ENCODE assay signal across 10 cellular contexts in genomic region chr6:166942393-166943168, GRCh38. TPM values are rescaled to one million over a fixed set of nuclear protein-coding genes. Genes with fewer than 3 reads are reported as not detected.
DNase-seq lines count a peak whose midpoint lies in the region; ATAC-seq and TF ChIP-seq lines count a peak whose summit lies in the region.
"Had no signal": no experiment of that assay in that cellular context is flagged by ENCODE, and none has a peak within 500 bp of the region (broad histone marks: within the 10 kb centered on the region; RNA-seq: fewer than 3 reads in every experiment).

No MANE protein-coding gene starts in this region.

- H3K36me3 ChIP-seq in upper lobe of right lung = peaks cover 32% of the 10 kb centered on the region
- peaks cover 0 to 29% of the 10 kb centered on the region in 2 donors for H3K36me3 ChIP-seq in vagina

- H3K4me1 ChIP-seq in upper lobe of right lung = no peaks in the 10 kb centered on the region
- H3K4me1 ChIP-seq in vagina = no peaks in the 10 kb centered on the region

- DNase-seq in stimulated activated CD4-positive, alpha-beta T cell treated with anti-CD3 and anti-CD28 coated beads, Interleukin-12 subunit alpha, Interleukin-12 subunit beta, amount 100 ng/mL, for 48 hours (ENCODE audit: low read depth in 2 of 3, low spot score in 1 of 3) = peak; percentile 60 to 70 (median 63)
- no peak for DNase-seq in stimulated activated CD4-positive, alpha-beta T cell treated with anti-CD3 and anti-CD28 coated beads, Interleukin-12 subunit alpha, Interleukin-12 subunit beta, amount 100 ng/mL, for 4 hours
- peak in 3 of 4 experiments; percentile 22 to 36 (median 23) for DNase-seq in activated naive CD4-positive, alpha-beta T cell (lab: John Stamatoyannopoulos, UW)
- DNase-seq in mesenteric fat pad (ENCODE audit: low spot score) = peak; percentile 35
- DNase-seq in upper lobe of right lung = no peak
- no peak for DNase-seq in NCI-H2171 (lab: John Stamatoyannopoulos, UW)
- DNase-seq in vagina (ENCODE audit: extremely low spot score in 2 of 2) = no peak
- DNase-seq: NCI-H1930 had no signal

- ATAC-seq in upper lobe of right lung (peak; percentile 54), HG02571 (IDR thresholded peaks at IDR 0.05; ENCODE audit: unreplicated experiment) (no peak)

- no peak for TF ChIP-seq POLR2A in vagina (IDR thresholded peaks at IDR 0.05)

- H3K27me3 ChIP-seq in upper lobe of right lung (no peaks in the 10 kb centered on the region), vagina (no peaks in the 10 kb centered on the region)

- no peak overlapping the region for H3K27ac ChIP-seq in upper lobe of right lung
- no peak overlapping the region for H3K27ac ChIP-seq in vagina
- H3K27ac ChIP-seq: coronary artery had no signal

- TF ChIP-seq CTCF in upper lobe of right lung (IDR thresholded peaks at IDR 0.05) (no peak), vagina (IDR thresholded peaks at IDR 0.05) (no peak)

- no peaks in the 10 kb centered on the region for H3K9me3 ChIP-seq in upper lobe of right lung
- H3K9me3 ChIP-seq in vagina = no peaks in the 10 kb centered on the region

- intact Hi-C loops in upper lobe of right lung (cut with DNase I) = no loop called here
- intact Hi-C loops in vagina (cut with DNase I) = no loop called here

- H3K4me3 ChIP-seq in upper lobe of right lung (no peak overlapping the region), vagina (no peak overlapping the region)
- H3K4me3 ChIP-seq: coronary artery had no signal

RNA-seq across cellular contexts. Expression of gene RNASET2, which starts 13.8 kb away (rescaled TPM):
- total RNA-seq in mesenteric fat pad (50.6 TPM), upper lobe of right lung (73.1 TPM), vagina (31.4 TPM)

RNA-seq across cellular contexts. Expression of gene CEP43, which starts 56.6 kb away (rescaled TPM):
- total RNA-seq in mesenteric fat pad (8.6 TPM), upper lobe of right lung (10.7 TPM), vagina (9.1 TPM)

Comparison
In these comparisons a context has a peak if more than half of its experiments do, and no peak if none do; other contexts are left out.
1. DNase-seq: peak in stimulated activated CD4-positive, alpha-beta T cell treated with anti-CD3 and anti-CD28 coated beads, Interleukin-12 subunit alpha, Interleukin-12 subunit beta, amount 100 ng/mL, for 48 hours (3 of 3), activated naive CD4-positive, alpha-beta T cell (3 of 4) and mesenteric fat pad (single experiment); none in stimulated activated CD4-positive, alpha-beta T cell treated with anti-CD3 and anti-CD28 coated beads, Interleukin-12 subunit alpha, Interleukin-12 subunit beta, amount 100 ng/mL, for 4 hours (single experiment), upper lobe of right lung (single experiment), NCI-H2171 (single experiment) and vagina (0 of 2).